Comparison of ENCODE assay signal across 7 cellular contexts in genomic region chr1:154231112-154231511, GRCh38. TPM values are rescaled to one million over a fixed set of nuclear protein-coding genes. Genes with fewer than 3 reads are reported as not detected.
"Had no signal": no experiment of that assay in that cellular context is flagged by ENCODE, and none has a peak within 500 bp of the region (broad histone marks: within the 10 kb centered on the region; RNA-seq: fewer than 3 reads in every experiment).

No MANE protein-coding gene starts in this region.

RNA-seq across cellular contexts. Expression of gene CFAP141, which starts 25.0 kb away (rescaled TPM):
- total RNA-seq: GM23248, GM23338, H1, H4, H7, H9, HFFc6 had no signal
- polyA plus RNA-seq: GM23248, GM23338, H1 had no signal
